In genomic region chr15:58684036-58684700, GRCh38 we compare ENCODE assay signal across 1 cellular context.
A peak's percentile ranks its signal among the peaks of the same experiment; 100 is the strongest.
TF ChIP-seq lines count a peak whose summit lies in the region.

No MANE protein-coding gene starts in this region.

TF ChIP-seq in liver, 16 proteins besides CTCF, POLR2A, EP300 and RAD21 (continued from another document):
- TF ChIP-seq, protein P1, sequence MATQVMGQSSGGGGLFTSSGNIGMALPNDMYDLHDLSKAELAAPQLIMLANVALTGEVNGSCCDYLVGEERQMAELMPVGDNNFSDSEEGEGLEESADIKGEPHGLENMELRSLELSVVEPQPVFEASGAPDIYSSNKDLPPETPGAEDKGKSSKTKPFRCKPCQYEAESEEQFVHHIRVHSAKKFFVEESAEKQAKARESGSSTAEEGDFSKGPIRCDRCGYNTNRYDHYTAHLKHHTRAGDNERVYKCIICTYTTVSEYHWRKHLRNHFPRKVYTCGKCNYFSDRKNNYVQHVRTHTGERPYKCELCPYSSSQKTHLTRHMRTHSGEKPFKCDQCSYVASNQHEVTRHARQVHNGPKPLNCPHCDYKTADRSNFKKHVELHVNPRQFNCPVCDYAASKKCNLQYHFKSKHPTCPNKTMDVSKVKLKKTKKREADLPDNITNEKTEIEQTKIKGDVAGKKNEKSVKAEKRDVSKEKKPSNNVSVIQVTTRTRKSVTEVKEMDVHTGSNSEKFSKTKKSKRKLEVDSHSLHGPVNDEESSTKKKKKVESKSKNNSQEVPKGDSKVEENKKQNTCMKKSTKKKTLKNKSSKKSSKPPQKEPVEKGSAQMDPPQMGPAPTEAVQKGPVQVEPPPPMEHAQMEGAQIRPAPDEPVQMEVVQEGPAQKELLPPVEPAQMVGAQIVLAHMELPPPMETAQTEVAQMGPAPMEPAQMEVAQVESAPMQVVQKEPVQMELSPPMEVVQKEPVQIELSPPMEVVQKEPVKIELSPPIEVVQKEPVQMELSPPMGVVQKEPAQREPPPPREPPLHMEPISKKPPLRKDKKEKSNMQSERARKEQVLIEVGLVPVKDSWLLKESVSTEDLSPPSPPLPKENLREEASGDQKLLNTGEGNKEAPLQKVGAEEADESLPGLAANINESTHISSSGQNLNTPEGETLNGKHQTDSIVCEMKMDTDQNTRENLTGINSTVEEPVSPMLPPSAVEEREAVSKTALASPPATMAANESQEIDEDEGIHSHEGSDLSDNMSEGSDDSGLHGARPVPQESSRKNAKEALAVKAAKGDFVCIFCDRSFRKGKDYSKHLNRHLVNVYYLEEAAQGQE (IDR thresholded peaks at IDR 0.05), result no peak
- TF ChIP-seq HNF4G (IDR thresholded peaks at IDR 0.05) (peak; percentile 23), JUND (IDR thresholded peaks at IDR 0.05) (no peak), ZBTB33 (IDR thresholded peaks at IDR 0.05) (no peak), ATF3 (IDR thresholded peaks at IDR 0.05) (no peak), HNF4A (conservative IDR thresholded peaks at IDR 0.05) (peak; percentile 60 to 72), EGR1 (IDR thresholded peaks at IDR 0.05; ENCODE audit: low read depth in 2 of 2) (no peak), TAF1 (conservative IDR thresholded peaks at IDR 0.05) (no peak), NR2F2 (IDR thresholded peaks at IDR 0.05) (peak; percentile 22), FOXA2 (IDR thresholded peaks at IDR 0.05) (no peak), YY1 (IDR thresholded peaks at IDR 0.05) (no peak)
